8 cellular contexts compared by ENCODE assay signal in genomic region chr1:116268211-116268610, GRCh38.
DNase-seq lines count a peak whose midpoint lies in the region; TF ChIP-seq lines count a peak whose summit lies in the region.
"Had no signal": no experiment of that assay in that cellular context is flagged by ENCODE, and none has a peak within 500 bp of the region (broad histone marks: within the 10 kb centered on the region; RNA-seq: fewer than 3 reads in every experiment).

No MANE protein-coding gene starts in this region.

- no peaks in the 10 kb centered on the region for H3K27me3 ChIP-seq in brain microvascular endothelial cell (replicated peaks)

- in situ Hi-C loops in brain microvascular endothelial cell (cut with HindIII; ENCODE audit: low pct_ligation_motif_present, low sequenced_read_pairs) = no loop called here

- no peaks in the 10 kb centered on the region for H3K36me3 ChIP-seq in brain microvascular endothelial cell (replicated peaks)

- DNase-seq in EL (peak; percentile 23), NB4 (ENCODE audit: low read depth) (peak; percentile 16), myocyte (ENCODE audit: low read depth) (peak; percentile 90), brain microvascular endothelial cell (no peak), hepatic stellate cell (ENCODE audit: low spot score) (no peak), SKM-1 (lab: John Stamatoyannopoulos, UW; ENCODE audit: unreplicated experiment) (no peak)

- H3K9me3 Mint-ChIP-seq in brain = no peaks in the 10 kb centered on the region
- H3K9me3 Mint-ChIP-seq: T-helper 1 cell treated with Interleukin-12 subunit alpha and Interleukin-12 subunit beta and Interleukin-4 antibody, amounts not matched to agents 30 μg/mL and 1 μg/mL, for 36 hours had no signal

- no peak overlapping the region for H3K27ac ChIP-seq in brain microvascular endothelial cell

- H3K36me3 Mint-ChIP-seq in brain = no peaks in the 10 kb centered on the region

- H3K4me3 Mint-ChIP-seq in brain = no peak overlapping the region
- H3K4me3 Mint-ChIP-seq: T-helper 1 cell treated with Interleukin-12 subunit alpha and Interleukin-12 subunit beta and Interleukin-4 antibody, amounts not matched to agents 30 μg/mL and 1 μg/mL, for 36 hours had no signal

- peak overlapping the region in 3 of 5 experiments; percentile 65 to 77 (median 75) for H3K27ac Mint-ChIP-seq in brain
- H3K27ac Mint-ChIP-seq: T-helper 1 cell treated with Interleukin-12 subunit alpha and Interleukin-12 subunit beta and Interleukin-4 antibody, amounts not matched to agents 30 μg/mL and 1 μg/mL, for 36 hours had no signal

- no peak overlapping the region for H3K4me3 ChIP-seq in NB4 (ENCODE audit: low read depth, low read length)
- no peak overlapping the region for H3K4me3 ChIP-seq in brain microvascular endothelial cell (ENCODE audit: low read depth, low read length)

- no peak for TF ChIP-seq POLR2A in NB4 (IDR thresholded peaks at IDR 0.05; ENCODE audit: extremely low read depth, insufficient read length)

- H3K27me3 Mint-ChIP-seq in brain = peaks cover 3% of the 10 kb centered on the region

- H3K4me1 Mint-ChIP-seq in brain = peaks cover 41% of the 10 kb centered on the region

- TF ChIP-seq CTCF in NB4 (IDR thresholded peaks at IDR 0.05; ENCODE audit: low read depth, low read length) (no peak), brain (conservative IDR thresholded peaks at IDR 0.05) (no peak), brain microvascular endothelial cell (IDR thresholded peaks at IDR 0.05; ENCODE audit: low read depth, low read length, missing control alignments) (no peak)

Comparison
In these comparisons a context has a peak if more than half of its experiments do, and no peak if none do; other contexts are left out.
1. DNase-seq: peak in EL (single experiment), NB4 (single experiment) and myocyte (single experiment); none in brain microvascular endothelial cell (single experiment), hepatic stellate cell (single experiment) and SKM-1 (single experiment).